1 cellular context compared by ENCODE assay signal in the genomic region with DNA sequence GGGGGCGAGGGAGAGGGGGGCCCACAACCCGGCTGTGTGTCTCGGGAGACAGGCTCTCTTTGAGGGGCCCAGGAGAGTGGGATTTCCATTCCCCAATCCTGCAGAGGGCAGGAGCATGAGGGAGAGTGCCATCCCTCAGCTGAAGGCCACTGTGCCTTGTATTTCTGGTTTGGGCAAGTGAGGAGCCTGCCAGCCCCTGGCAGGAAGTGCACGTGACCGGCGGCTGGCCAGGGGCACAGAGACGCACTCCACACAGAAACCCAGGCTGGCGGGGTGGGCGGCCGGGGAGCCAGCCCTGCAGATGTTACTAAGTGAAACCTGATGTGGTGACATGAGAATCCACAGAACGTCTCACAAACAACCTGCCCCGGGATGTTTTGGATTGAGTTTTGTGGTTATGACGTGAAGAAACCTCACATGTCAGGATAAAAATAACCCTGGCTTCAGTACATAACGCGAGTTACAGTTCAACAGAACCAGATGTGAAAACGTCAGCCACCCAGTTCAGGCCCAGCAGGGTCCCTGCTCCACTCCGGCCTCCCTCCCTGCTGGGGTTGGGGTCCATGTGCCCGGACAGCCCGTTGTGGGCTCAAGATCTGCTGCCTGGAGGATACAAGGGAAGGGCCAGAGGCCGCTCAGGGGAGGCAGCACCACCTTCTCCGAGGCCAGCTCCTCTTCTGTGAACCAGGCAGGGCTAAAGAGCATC.
TF ChIP-seq lines count a peak whose summit lies in the region.

No MANE protein-coding gene starts in this region.

TF ChIP-seq in H1, 55 proteins besides CTCF, POLR2A, EP300 and RAD21:
- no peak for TF ChIP-seq RXRA (IDR thresholded peaks at IDR 0.05; ENCODE audit: insufficient read depth, low read depth, low read length)
- no peak for TF ChIP-seq ZNF274 (IDR thresholded peaks at IDR 0.05; ENCODE audit: borderline replicate concordance, extremely low read depth, low read length)
- TF ChIP-seq GABPA (IDR thresholded peaks at IDR 0.05; ENCODE audit: borderline replicate concordance, insufficient read depth, low read length) = no peak
- TF ChIP-seq JUND (IDR thresholded peaks at IDR 0.05; ENCODE audit: low read length) = no peak
- TF ChIP-seq CHD1 (IDR thresholded peaks at IDR 0.05; ENCODE audit: low read depth, low read length) = no peak
- no peak for TF ChIP-seq SIRT6 (IDR thresholded peaks at IDR 0.05; ENCODE audit: low read length)
- no peak for TF ChIP-seq HDAC2 (IDR thresholded peaks at IDR 0.05; ENCODE audit: borderline replicate concordance in 1 of 2, low read depth in 2 of 2, low read length in 2 of 2)
- no peak for TF ChIP-seq SIX5 (IDR thresholded peaks at IDR 0.05; ENCODE audit: low read depth, low read length)
- TF ChIP-seq RNF2 (IDR thresholded peaks at IDR 0.05; ENCODE audit: borderline replicate concordance, low read depth, low read length, missing control alignments, poor library complexity, severe bottlenecking) = no peak
- no peak for TF ChIP-seq PHF8 (conservative IDR thresholded peaks at IDR 0.05; ENCODE audit: low read depth, low read length)
- no peak for TF ChIP-seq TAF1 (IDR thresholded peaks at IDR 0.05; ENCODE audit: low read depth, low read length)
- TF ChIP-seq TBP (IDR thresholded peaks at IDR 0.05; ENCODE audit: low read depth, low read length) = no peak
- TF ChIP-seq YY1 (IDR thresholded peaks at IDR 0.05; ENCODE audit: low read depth, low read length) = no peak
- TF ChIP-seq POU5F1 (IDR thresholded peaks at IDR 0.05; ENCODE audit: low read depth, low read length) = no peak
- no peak for TF ChIP-seq USF2 (IDR thresholded peaks at IDR 0.05; ENCODE audit: low read length)
